ENCODE assay signal across 38 cellular contexts in the genomic region with DNA sequence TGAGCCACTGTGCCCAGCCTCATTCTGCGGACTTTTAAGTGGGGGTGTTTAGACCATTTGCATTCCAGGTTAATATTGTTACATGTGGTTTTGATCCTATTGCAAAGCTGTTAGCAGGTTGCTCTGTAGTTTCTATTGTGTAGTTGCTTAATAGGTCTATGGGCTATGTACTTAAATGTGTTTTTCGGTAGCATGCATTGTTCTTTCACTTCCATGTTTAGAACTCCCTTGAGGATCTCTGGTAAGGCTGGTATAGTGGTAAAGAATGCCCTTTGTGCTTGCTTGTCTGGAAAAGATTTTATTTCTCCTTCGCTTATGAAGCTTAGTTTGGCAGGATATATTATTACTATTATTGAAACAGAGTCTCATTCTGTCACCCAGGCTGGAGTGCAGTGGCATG. TPM values are rescaled to one million over a fixed set of nuclear protein-coding genes. Genes with fewer than 3 reads are reported as not detected.
"Had no signal": no experiment of that assay in that cellular context is flagged by ENCODE, and none has a peak within 500 bp of the region (broad histone marks: within the 10 kb centered on the region; RNA-seq: fewer than 3 reads in every experiment).

No MANE protein-coding gene starts in this region.

- H3K27ac ChIP-seq: adrenal gland, body of pancreas, brain microvascular endothelial cell, breast epithelium, VCaP had no signal

- H3K4me3 Mint-ChIP-seq: activated B cell treated with CpG ODN at 0.5 μM for 24 hours; activated CD4-positive, alpha-beta memory T cell treated with anti-CD3 and anti-CD28 coated beads for 36 hours; activated CD4-positive, alpha-beta T cell treated with anti-CD3 and anti-CD28 coated beads, Interleukin-2, amount 10 ng/mL, durations not matched to agents 24 days and 14 days; activated CD8-positive, alpha-beta T cell treated with anti-CD3 and anti-CD28 coated beads for 36 hours; activated naive CD4-positive, alpha-beta T cell treated with anti-CD3 and anti-CD28 coated beads for 36 hours; activated naive CD8-positive, alpha-beta T cell treated with anti-CD3 and anti-CD28 coated beads for 36 hours; activated T-cell treated with anti-CD3 and anti-CD28 coated beads, Interleukin-2, amount 50 U/mL, for 4 hours; activated T-cell treated with anti-CD3 and anti-CD28 coated beads, Interleukin-2, amount 50 U/mL, for 72 hours; activated T-helper 1 cell treated with anti-CD3 and anti-CD28 coated beads, Interleukin-12 subunit alpha, Interleukin-12 subunit beta, Interleukin-2, Interleukin-4 antibody, amounts not matched to agents 30 ng/mL and 10 ng/mL and 1 ng/mL, durations not matched to agents 14 hours and 24 hours and 36 hours; activated T-helper 17 cell treated with anti-CD3 and anti-CD28 coated beads, Interleukin-2, amount 50 U/mL, for 72 hours; T-helper 1 cell treated with Interleukin-12 subunit alpha and Interleukin-12 subunit beta and Interleukin-4 antibody, amounts not matched to agents 30 μg/mL and 1 μg/mL, for 36 hours; T-helper 2 cell treated with Interferon-gamma antibody and Interleukin-4, amounts not matched to agents 5 μg/mL and 100 μg/mL, for 36 hours had no signal

- H3K27me3 ChIP-seq: adrenal gland, body of pancreas, brain microvascular endothelial cell, breast epithelium had no signal

- H3K27ac Mint-ChIP-seq: activated B cell treated with CpG ODN at 0.5 μM for 24 hours; activated CD4-positive, alpha-beta memory T cell treated with anti-CD3 and anti-CD28 coated beads for 36 hours; activated CD4-positive, alpha-beta T cell treated with anti-CD3 and anti-CD28 coated beads, Interleukin-2, amount 10 ng/mL, durations not matched to agents 24 days and 14 days; activated CD8-positive, alpha-beta T cell treated with anti-CD3 and anti-CD28 coated beads for 36 hours; activated naive CD4-positive, alpha-beta T cell treated with anti-CD3 and anti-CD28 coated beads for 36 hours; activated naive CD4-positive, alpha-beta T cell treated with anti-CD3 and anti-CD28 coated beads, Interleukin-2, amount 50 U/mL, for 72 hours; activated naive CD8-positive, alpha-beta T cell treated with anti-CD3 and anti-CD28 coated beads for 36 hours; activated T-cell treated with anti-CD3 and anti-CD28 coated beads, Interleukin-2, amount 50 U/mL, for 72 hours; activated T-helper 1 cell treated with anti-CD3 and anti-CD28 coated beads, Interleukin-12 subunit alpha, Interleukin-12 subunit beta, Interleukin-2, Interleukin-4 antibody, amounts not matched to agents 30 ng/mL and 10 ng/mL and 1 ng/mL, durations not matched to agents 14 hours and 24 hours and 36 hours; activated T-helper 17 cell treated with anti-CD3 and anti-CD28 coated beads, Interleukin-2, amount 50 U/mL, for 72 hours; T-helper 1 cell treated with Interleukin-12 subunit alpha and Interleukin-12 subunit beta and Interleukin-4 antibody, amounts not matched to agents 30 μg/mL and 1 μg/mL, for 36 hours; T-helper 2 cell treated with Interferon-gamma antibody and Interleukin-4, amounts not matched to agents 5 μg/mL and 100 μg/mL, for 36 hours had no signal

- H3K4me3 ChIP-seq: adrenal gland, body of pancreas, breast epithelium had no signal

- ATAC-seq: activated CD8-positive, alpha-beta T cell treated with anti-CD3 and anti-CD28 coated beads for 36 hours; activated naive CD4-positive, alpha-beta T cell treated with anti-CD3 and anti-CD28 coated beads, Interleukin-2, amount 50 U/mL, for 72 hours; activated T-cell treated with anti-CD3 and anti-CD28 coated beads, Interleukin-2, amount 50 U/mL, for 4 hours; activated T-cell treated with anti-CD3 and anti-CD28 coated beads, Interleukin-2, amount 50 U/mL, for 72 hours; activated T-helper 17 cell treated with anti-CD3 and anti-CD28 coated beads, Interleukin-2, amount 50 U/mL, for 72 hours; body of pancreas had no signal

- FAIRE-seq: astrocyte, TTC549 had no signal

- DNase-seq: activated B cell treated with CpG ODN at 0.5 μM for 24 hours; activated CD4-positive, alpha-beta memory T cell treated with anti-CD3 and anti-CD28 coated beads for 36 hours; activated CD4-positive, alpha-beta T cell treated with anti-CD3 and anti-CD28 coated beads for 4 hours; activated CD4-positive, alpha-beta T cell treated with anti-CD3 and anti-CD28 coated beads, Interleukin-2, amount 10 ng/mL, durations not matched to agents 24 days and 14 days; activated CD4-positive, alpha-beta T cell treated with anti-CD3 and anti-CD28 coated beads, Interleukin-2, amount 50 U/mL, for 1 hour; activated CD4-positive, alpha-beta T cell treated with anti-CD3 and anti-CD28 coated beads, Interleukin-2, amount 50 U/mL, for 4 hours; activated CD4-positive, CD25-positive, alpha-beta regulatory T cell treated with anti-CD3 and anti-CD28 coated beads, Interleukin-2, amount 50 U/mL, for 72 hours; activated CD8-positive, alpha-beta memory T cell treated with anti-CD3 and anti-CD28 coated beads, Interleukin-2, amount 50 U/mL, for 4 hours; activated CD8-positive, alpha-beta T cell treated with anti-CD3 and anti-CD28 coated beads for 36 hours; activated effector memory CD4-positive, alpha-beta T cell treated with anti-CD3 and anti-CD28 coated beads, Interleukin-2, amount 50 U/mL, for 16 hours; activated gamma-delta T cell treated with Interleukin-2 at 50 U/mL for 16 hours; activated naive CD4-positive, alpha-beta T cell; activated naive CD4-positive, alpha-beta T cell treated with anti-CD3 and anti-CD28 coated beads for 36 hours; activated naive CD4-positive, alpha-beta T cell treated with anti-CD3 and anti-CD28 coated beads, Interleukin-2, amount 50 U/mL, for 16 hours; activated naive CD8-positive, alpha-beta T cell treated with anti-CD3 and anti-CD28 coated beads for 36 hours; activated T-cell treated with anti-CD3 and anti-CD28 coated beads for 4 hours; activated T-cell treated with anti-CD3 and anti-CD28 coated beads, Interleukin-2, amount 50 U/mL, for 1 hour; activated T-cell treated with anti-CD3 and anti-CD28 coated beads, Interleukin-2, amount 50 U/mL, for 4 hours; activated T-cell treated with anti-CD3 and anti-CD28 coated beads, Interleukin-2, amount 50 U/mL, for 72 hours; adrenal gland; amniotic stem cell; aorta; body of pancreas; brain microvascular endothelial cell; central memory CD4-positive, alpha-beta T cell; T-helper 1 cell; T-helper 2 cell; T-helper 9 cell had no signal

- H3K4me1 Mint-ChIP-seq: activated CD4-positive, alpha-beta T cell treated with anti-CD3 and anti-CD28 coated beads, Interleukin-2, amount 10 ng/mL, durations not matched to agents 24 days and 14 days; activated naive CD8-positive, alpha-beta T cell treated with anti-CD3 and anti-CD28 coated beads for 36 hours; activated T-helper 17 cell treated with anti-CD3 and anti-CD28 coated beads, Interleukin-2, amount 50 U/mL, for 72 hours had no signal

- H3K4me1 ChIP-seq: adrenal gland, body of pancreas, breast epithelium had no signal

- H3K27me3 Mint-ChIP-seq: activated B cell treated with CpG ODN at 0.5 μM for 24 hours; activated CD4-positive, alpha-beta memory T cell treated with anti-CD3 and anti-CD28 coated beads for 36 hours; activated CD4-positive, alpha-beta T cell treated with anti-CD3 and anti-CD28 coated beads, Interleukin-2, amount 10 ng/mL, durations not matched to agents 24 days and 14 days; activated CD8-positive, alpha-beta T cell treated with anti-CD3 and anti-CD28 coated beads for 36 hours; activated naive CD8-positive, alpha-beta T cell treated with anti-CD3 and anti-CD28 coated beads for 36 hours; activated T-helper 17 cell treated with anti-CD3 and anti-CD28 coated beads, Interleukin-2, amount 50 U/mL, for 72 hours had no signal

RNA-seq across cellular contexts. Expression of gene LRRD1, which starts 13.4 kb away (rescaled TPM):
- total RNA-seq: activated B cell treated with CpG ODN at 0.5 μM for 24 hours; activated CD4-positive, alpha-beta memory T cell treated with anti-CD3 and anti-CD28 coated beads for 36 hours; activated CD4-positive, alpha-beta T cell treated with anti-CD3 and anti-CD28 coated beads, Interleukin-2, amount 10 ng/mL, durations not matched to agents 24 days and 14 days; activated CD8-positive, alpha-beta memory T cell treated with anti-CD3 and anti-CD28 coated beads for 36 hours; activated CD8-positive, alpha-beta T cell treated with anti-CD3 and anti-CD28 coated beads for 36 hours; activated naive CD4-positive, alpha-beta T cell treated with anti-CD3 and anti-CD28 coated beads for 36 hours; activated naive CD4-positive, alpha-beta T cell treated with anti-CD3 and anti-CD28 coated beads, Interleukin-2, amount 50 U/mL, for 72 hours; activated naive CD8-positive, alpha-beta T cell treated with anti-CD3 and anti-CD28 coated beads for 36 hours; activated T-cell treated with anti-CD3 and anti-CD28 coated beads, Interleukin-2, amount 50 U/mL, for 4 hours; activated T-cell treated with anti-CD3 and anti-CD28 coated beads, Interleukin-2, amount 50 U/mL, for 72 hours; activated T-helper 1 cell treated with anti-CD3 and anti-CD28 coated beads, Interleukin-12 subunit alpha, Interleukin-12 subunit beta, Interleukin-2, Interleukin-4 antibody, amounts not matched to agents 30 ng/mL and 10 ng/mL and 1 ng/mL, durations not matched to agents 14 hours and 24 hours and 36 hours; body of pancreas had no signal
- polyA plus RNA-seq: aorta had no signal
